Comparison of ENCODE assay signal across 26 cellular contexts in the genomic region with DNA sequence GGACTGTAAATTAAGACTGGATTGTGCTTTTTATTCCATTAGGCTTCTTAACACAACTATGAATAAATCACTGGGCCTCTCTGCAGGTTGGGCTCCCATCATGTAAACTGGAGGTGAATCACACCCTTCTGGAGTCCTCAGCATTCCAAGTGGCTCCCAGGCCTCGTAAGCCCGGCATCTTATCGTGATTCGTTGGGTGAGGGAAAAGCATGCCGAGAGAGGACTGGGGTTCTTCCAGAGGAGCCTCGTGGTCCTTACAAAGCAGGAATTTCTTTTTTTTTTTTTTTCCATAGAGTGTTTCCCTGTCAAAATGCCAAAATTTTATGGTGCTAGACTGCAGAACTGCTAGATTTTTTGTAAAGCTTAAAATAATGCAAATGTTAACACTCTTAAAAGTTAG. TPM values are rescaled to one million over a fixed set of nuclear protein-coding genes. Genes with fewer than 3 reads are reported as not detected.
A peak's percentile ranks its signal among the peaks of the same experiment; 100 is the strongest.
DNase-seq lines count a peak whose midpoint lies in the region; ATAC-seq, FAIRE-seq and TF ChIP-seq lines count a peak whose summit lies in the region.
"Had no signal": no experiment of that assay in that cellular context is flagged by ENCODE, and none has a peak within 500 bp of the region (broad histone marks: within the 10 kb centered on the region; RNA-seq: fewer than 3 reads in every experiment).

No MANE protein-coding gene starts in this region.

- no peak overlapping the region for H2BK12ac ChIP-seq in trophoblast cell (ENCODE audit: low read length)

- 64 to 67% methylated on average over 6 of the region's 6 CpGs for WGBS in GM23248 (ENCODE audit: low coverage in 1 of 2, low lambda C conversion rate in 2 of 2, missing lambda C conversion rate in 2 of 2), 2 experiments
- no CpG with 5 or more reads among the region's 6 CpGs for WGBS in mesendoderm (ENCODE audit: extremely low coverage, insufficient coverage, low lambda C conversion rate)
- no CpG with 5 or more reads among the region's 6 CpGs for WGBS in trophoblast cell (ENCODE audit: extremely low coverage, insufficient coverage, insufficient read length)

- H4K20me1 ChIP-seq in GM23248 (ENCODE audit: insufficient read depth) = no peaks in the 10 kb centered on the region

- H3K23ac ChIP-seq in mesendoderm (ENCODE audit: low read length) = no peak overlapping the region
- H3K23ac ChIP-seq in trophoblast cell (ENCODE audit: low read length) = no peak overlapping the region

- no peak overlapping the region for H2BK15ac ChIP-seq in mesendoderm (replicated peaks; ENCODE audit: low read depth)

- H4K8ac ChIP-seq in mesendoderm (ENCODE audit: low read depth, low read length) = no peak overlapping the region
- H4K8ac ChIP-seq in trophoblast cell (ENCODE audit: low read depth, low read length) = no peak overlapping the region

- no peak overlapping the region for H4K5ac ChIP-seq in mesendoderm (ENCODE audit: low read length)

- FAIRE-seq in H54 (lab: Jason Lieb, UNC) = no peak

- H3K4me3 ChIP-seq in GM23248 (no peak overlapping the region), fibroblast of mammary gland (ENCODE audit: control insufficient read depth, low read depth, low read length) (no peak overlapping the region), mesendoderm (ENCODE audit: low read length) (no peak overlapping the region), trophoblast cell (ENCODE audit: low read depth, low read length) (no peak overlapping the region)
- H3K4me3 ChIP-seq: spleen, transverse colon had no signal

- H3K36me3 Mint-ChIP-seq in WTC11 = peaks cover 49% of the 10 kb centered on the region

- CTCF ChIA-PET in WTC11 (lab: Charles Lee) = no interaction called here

- POLR2A ChIA-PET in WTC11 (lab: Charles Lee) = no interaction called here

- peak; percentile 53 for ATAC-seq in WTC11
- ATAC-seq: naive thymus-derived CD8-positive, alpha-beta T cell had no signal

- H3K18ac ChIP-seq in mesendoderm (ENCODE audit: low read length) (no peak overlapping the region), trophoblast cell (ENCODE audit: low read length) (no peak overlapping the region)

- no peaks in the 10 kb centered on the region for H3K9me2 ChIP-seq in GM23248 (ENCODE audit: insufficient read depth)

- H3K27me3 Mint-ChIP-seq in WTC11 (ENCODE audit: low read depth) = no peaks in the 10 kb centered on the region

- H3K4ac ChIP-seq in mesendoderm (ENCODE audit: low read depth, low read length) (no peak overlapping the region), trophoblast cell (ENCODE audit: low read depth, low read length) (no peak overlapping the region)

- no peaks in the 10 kb centered on the region for H3K4me1 Mint-ChIP-seq in WTC11
- H3K4me1 Mint-ChIP-seq: naive thymus-derived CD8-positive, alpha-beta T cell had no signal

- H3K4me1 ChIP-seq in GM23248 (ENCODE audit: insufficient read depth) (no peaks in the 10 kb centered on the region), mesendoderm (ENCODE audit: control insufficient read depth, low read depth, low read length) (no peaks in the 10 kb centered on the region), trophoblast cell (ENCODE audit: control insufficient read depth in 1 of 2, insufficient read depth in 2 of 2, low read length in 2 of 2) (peaks cover 6 to 8% of the 10 kb centered on the region in 2 experiments)
- H3K4me1 ChIP-seq: spleen had no signal

- no peaks in the 10 kb centered on the region for H3K79me1 ChIP-seq in mesendoderm (ENCODE audit: low read length)
- H3K79me1 ChIP-seq in trophoblast cell (ENCODE audit: low read length) = no peaks in the 10 kb centered on the region

- H3K14ac ChIP-seq in trophoblast cell (ENCODE audit: low read length) = no peak overlapping the region

- H3K36me3 ChIP-seq in GM23248 (ENCODE audit: low read depth) (peaks cover 55% of the 10 kb centered on the region), mesendoderm (ENCODE audit: control insufficient read depth, insufficient read depth, low read length) (no peaks in the 10 kb centered on the region), trophoblast cell (ENCODE audit: control insufficient read depth in 1 of 2, insufficient read depth in 2 of 2, low read length in 2 of 2) (peaks cover 3 to 6% of the 10 kb centered on the region in 2 experiments)
- H3K36me3 ChIP-seq: transverse colon had no signal

- H3K27ac ChIP-seq in GM23248 = no peak overlapping the region
- no peak overlapping the region for H3K27ac ChIP-seq in mesendoderm (ENCODE audit: low read depth, low read length)
- H3K27ac ChIP-seq in trophoblast cell (ENCODE audit: low read depth, low read length) = no peak overlapping the region
- H3K27ac ChIP-seq: spleen, transverse colon had no signal

- no peak overlapping the region for H2AFZ ChIP-seq in GM23248
- no peak overlapping the region for H2AFZ ChIP-seq in trophoblast cell (ENCODE audit: insufficient read depth, low read length, poor library complexity)

- H2AK5ac ChIP-seq in mesendoderm (ENCODE audit: low read length) (no peak overlapping the region), trophoblast cell (ENCODE audit: low read length) (no peak overlapping the region)

- no peak overlapping the region for H3K4me3 Mint-ChIP-seq in WTC11
- H3K4me3 Mint-ChIP-seq: activated CD4-positive, alpha-beta memory T cell treated with anti-CD3 and anti-CD28 coated beads, Interleukin-2, amount 10 ng/mL, durations not matched to agents 7 days and 5 days; naive thymus-derived CD8-positive, alpha-beta T cell; stimulated activated naive CD8-positive, alpha-beta T cell treated with anti-CD3 and anti-CD28 coated beads, Interleukin-15, Interleukin-2, amounts not matched to agents 100 ng/mL and 50 ng/mL, for 24 hours had no signal

- in situ Hi-C loops in GM23248 (cut with MboI) = no loop called here

- TF ChIP-seq CTCF in WTC11 (IDR thresholded peaks at IDR 0.05) (no peak), fibroblast of mammary gland (conservative IDR thresholded peaks at IDR 0.05; ENCODE audit: control insufficient read depth, insufficient read depth, low read depth, low read length) (no peak)

- H3K27ac Mint-ChIP-seq in WTC11 = no peak overlapping the region
- H3K27ac Mint-ChIP-seq: activated CD4-positive, alpha-beta memory T cell treated with anti-CD3 and anti-CD28 coated beads, Interleukin-2, amount 10 ng/mL, durations not matched to agents 7 days and 5 days; naive thymus-derived CD8-positive, alpha-beta T cell; stimulated activated naive CD8-positive, alpha-beta T cell treated with anti-CD3 and anti-CD28 coated beads, Interleukin-15, Interleukin-2, amounts not matched to agents 100 ng/mL and 50 ng/mL, for 24 hours had no signal

- no peaks in the 10 kb centered on the region for H3K9me3 Mint-ChIP-seq in WTC11
- H3K9me3 Mint-ChIP-seq: activated CD4-positive, alpha-beta memory T cell treated with anti-CD3 and anti-CD28 coated beads, Interleukin-2, amount 10 ng/mL, durations not matched to agents 7 days and 5 days; naive thymus-derived CD8-positive, alpha-beta T cell; stimulated activated naive CD8-positive, alpha-beta T cell treated with anti-CD3 and anti-CD28 coated beads, Interleukin-15, Interleukin-2, amounts not matched to agents 100 ng/mL and 50 ng/mL, for 24 hours had no signal

- H2BK120ac ChIP-seq in mesendoderm (ENCODE audit: low read depth, low read length) (no peak overlapping the region), trophoblast cell (ENCODE audit: insufficient read depth, low read length, poor library complexity) (no peak overlapping the region)

- no peak overlapping the region for H3K56ac ChIP-seq in mesendoderm (ENCODE audit: low read length)

- no peak overlapping the region for H4K12ac ChIP-seq in trophoblast cell (ENCODE audit: low read depth, low read length)

- no peaks in the 10 kb centered on the region for H3K9me3 ChIP-seq in GM23248 (ENCODE audit: low read depth)
- no peaks in the 10 kb centered on the region for H3K9me3 ChIP-seq in trophoblast cell (ENCODE audit: insufficient read depth, low read depth, low read length)
- H3K9me3 ChIP-seq: spleen, transverse colon had no signal

- H3K4me2 ChIP-seq in GM23248 (ENCODE audit: unreplicated experiment) (no peak overlapping the region), mesendoderm (ENCODE audit: low read length) (no peak overlapping the region), trophoblast cell (ENCODE audit: low read length) (no peak overlapping the region)

- H3K9ac ChIP-seq in GM23248 (no peak overlapping the region), mesendoderm (ENCODE audit: low read length) (no peak overlapping the region), trophoblast cell (ENCODE audit: low read length) (no peak overlapping the region)

- H3F3A ChIP-seq in GM23248 (ENCODE audit: insufficient read depth) = no peaks in the 10 kb centered on the region

- peak; percentile 15 for DNase-seq in GM23248
- DNase-seq in WTC11 (ENCODE audit: low spot score) = no peak
- peak; percentile 13 for DNase-seq in fibroblast of mammary gland (ENCODE audit: low read depth)
- peak; percentile 54 for DNase-seq in mesendoderm
- no peak for DNase-seq in trophoblast cell
- DNase-seq in superior temporal gyrus (ENCODE audit: extremely low spot score) = no peak
- DNase-seq in H54 (ENCODE audit: insufficient read length, low spot score) = no peak
- DNase-seq in amniotic stem cell (lab: John Stamatoyannopoulos, UW) = no peak
- DNase-seq: activated CD4-positive, alpha-beta memory T cell treated with anti-CD3 and anti-CD28 coated beads, Interleukin-2, amount 10 ng/mL, durations not matched to agents 7 days and 5 days; activated gamma-delta T cell; activated T-cell treated with anti-CD3 and anti-CD28 coated beads for 4 hours; central memory CD4-positive, alpha-beta T cell; GF-D8; Karpas-422; naive thymus-derived CD8-positive, alpha-beta T cell; NCI-H187; NCI-H82; OCI-M1; retina; SHP77; spleen; stimulated activated CD4-positive, alpha-beta T cell treated with anti-CD3 and anti-CD28 coated beads, Interleukin-4, amount 100 ng/mL, for 4 hours; transverse colon had no signal

- H2BK5ac ChIP-seq in mesendoderm (ENCODE audit: low read length) = no peak overlapping the region
- no peak overlapping the region for H2BK5ac ChIP-seq in trophoblast cell (ENCODE audit: low read depth, low read length, poor library complexity)

- no peak for TF ChIP-seq POLR2A in H54 (IDR thresholded peaks at IDR 0.05; ENCODE audit: low read depth, low read length)

- H3K27me3 ChIP-seq in GM23248 (replicated peaks; ENCODE audit: insufficient read depth) (no peaks in the 10 kb centered on the region), mesendoderm (ENCODE audit: insufficient read depth, low read length, poor library complexity) (no peaks in the 10 kb centered on the region), trophoblast cell (ENCODE audit: insufficient read depth, low read length) (no peaks in the 10 kb centered on the region)
- H3K27me3 ChIP-seq: spleen, transverse colon had no signal

- H3K79me2 ChIP-seq in GM23248 (ENCODE audit: insufficient read depth) (0 out of 2 replicates have a peak, but pooled peaks cover 6% of the 10 kb centered on the region), mesendoderm (ENCODE audit: control insufficient read depth, insufficient read depth, low read length) (no peaks in the 10 kb centered on the region), trophoblast cell (ENCODE audit: control insufficient read depth, insufficient read depth, low read length, poor library complexity) (no peaks in the 10 kb centered on the region)

- no peak overlapping the region for H4K91ac ChIP-seq in trophoblast cell (ENCODE audit: low read depth, low read length)

RNA-seq across cellular contexts. Expression of a gene that starts 20.0 kb away (rescaled TPM):
- total RNA-seq in GM23248 (2014; rRNA removed; shearing (Covaris generic)) = not detected in 2 replicates
- polyA plus RNA-seq in GM23248 (2016; fragmentation: Nextera tagmentation; extraction: Ambion mirVana) = not detected in 2 replicates
- not detected in 3 replicates for total RNA-seq in WTC11 (2021)
- not detected for polyA plus RNA-seq in mesendoderm (2013, experiment 1 of 2)
- polyA plus RNA-seq in mesendoderm (2013, experiment 2 of 2) = not detected
- not detected in 2 replicates for polyA plus RNA-seq in trophoblast cell (2013)
- total RNA-seq: activated CD4-positive, alpha-beta memory T cell treated with anti-CD3 and anti-CD28 coated beads, Interleukin-2, amount 10 ng/mL, durations not matched to agents 7 days and 5 days; naive thymus-derived CD8-positive, alpha-beta T cell; osteoblast; spleen; transverse colon had no signal
- polyA plus RNA-seq: spleen had no signal

RNA-seq across cellular contexts. Expression of a gene that starts 22.2 kb away (rescaled TPM):
- 0.51 TPM in 1 of 2 replicates, not detected in the other for total RNA-seq in GM23248 (2014; rRNA removed; shearing (Covaris generic))
- polyA plus RNA-seq in GM23248 (2016; fragmentation: Nextera tagmentation; extraction: Ambion mirVana) = not detected in 2 replicates
- not detected in 3 replicates for total RNA-seq in WTC11 (2021)
- not detected for polyA plus RNA-seq in mesendoderm (2013, experiment 1 of 2)
- polyA plus RNA-seq in mesendoderm (2013, experiment 2 of 2) = not detected
- polyA plus RNA-seq in trophoblast cell (2013) = not detected in 2 replicates
- total RNA-seq: activated CD4-positive, alpha-beta memory T cell treated with anti-CD3 and anti-CD28 coated beads, Interleukin-2, amount 10 ng/mL, durations not matched to agents 7 days and 5 days; naive thymus-derived CD8-positive, alpha-beta T cell; osteoblast; spleen; transverse colon had no signal
- polyA plus RNA-seq: esophagus, spleen had no signal

Comparison
In these comparisons a context has a peak if more than half of its experiments do, and no peak if none do; other contexts are left out.
1. DNase-seq: peak in GM23248 (single experiment), fibroblast of mammary gland (single experiment) and mesendoderm (single experiment); none in WTC11 (single experiment), trophoblast cell (0 of 2), superior temporal gyrus (single experiment), H54 (single experiment) and amniotic stem cell (single experiment).